Comparison of ENCODE assay signal across 10 cellular contexts in the genomic region with DNA sequence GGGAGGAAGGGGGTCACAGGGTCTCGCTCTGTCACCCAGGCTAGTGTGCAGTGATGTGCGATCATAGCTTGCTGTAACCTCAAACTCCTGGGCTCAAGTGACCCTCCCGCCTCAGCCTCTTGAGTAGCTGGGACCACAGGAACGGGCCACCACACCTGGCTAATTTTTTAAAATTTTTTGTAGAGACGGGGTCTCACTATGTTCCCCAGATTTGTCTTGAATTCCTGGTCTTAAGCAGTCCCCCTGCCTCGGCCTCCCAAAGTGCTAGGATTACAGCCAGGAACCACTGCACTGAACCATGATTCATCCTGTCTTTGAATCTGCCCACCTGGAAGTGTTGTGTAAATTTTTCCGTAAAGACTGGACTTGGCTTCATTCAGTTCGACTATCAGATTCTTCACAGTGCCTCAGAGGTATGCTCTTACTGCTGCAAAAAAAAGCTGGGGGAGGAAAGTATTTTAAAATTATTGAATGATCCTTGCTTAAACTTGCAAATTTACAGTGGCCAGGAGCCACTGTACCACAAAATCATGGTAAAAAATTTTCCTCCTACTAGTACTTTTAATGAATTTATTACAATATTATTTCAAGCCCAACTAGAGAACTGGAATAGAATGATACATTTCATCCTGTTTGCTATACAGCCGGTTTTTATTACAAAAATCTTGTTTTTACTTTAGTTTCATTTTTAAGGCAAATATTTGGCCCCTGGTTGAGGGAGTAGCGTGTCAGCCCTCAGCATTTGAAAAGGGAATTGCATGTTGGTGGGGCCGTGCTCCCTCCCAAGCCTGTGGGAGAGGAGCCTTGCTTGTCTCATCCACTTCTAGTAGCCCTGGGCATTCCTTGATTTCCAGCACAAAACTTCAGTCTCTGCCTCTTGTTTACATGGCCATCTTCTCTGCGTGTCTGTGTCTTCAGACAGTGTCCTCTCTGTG.
DNase-seq lines count a peak whose midpoint lies in the region; ATAC-seq and TF ChIP-seq lines count a peak whose summit lies in the region.
"Had no signal": no experiment of that assay in that cellular context is flagged by ENCODE, and none has a peak within 500 bp of the region (broad histone marks: within the 10 kb centered on the region; RNA-seq: fewer than 3 reads in every experiment).

No MANE protein-coding gene starts in this region.

- peak overlapping the region in 1 of 2 experiments; percentile 93; a peak in 1 of 4 replicates for H3K27ac ChIP-seq in SK-N-SH (ENCODE audit: low read depth in 2 of 2, low read length in 1 of 2)

- TF ChIP-seq EP300 in SK-N-SH (IDR thresholded peaks at IDR 0.05; ENCODE audit: borderline replicate concordance in 1 of 2, low read depth in 1 of 2, low read length in 1 of 2): no peak

- no peaks in the 10 kb centered on the region for H3K36me3 ChIP-seq in SK-N-SH (replicated peaks in 1 of 2; ENCODE audit: control insufficient read depth in 1 of 2, insufficient read depth in 2 of 2, low read length in 1 of 2)

- WGBS in SK-N-SH (ENCODE audit: low lambda C conversion rate): 74% methylated on average over 12 of the region's 12 CpGs

- no peaks in the 10 kb centered on the region for H3K9me3 ChIP-seq in SK-N-SH

- H3K79me2 ChIP-seq in SK-N-SH (ENCODE audit: insufficient read depth): no peaks in the 10 kb centered on the region

- no peak for ATAC-seq in SK-N-SH treated with all-trans-retinoic acid at 6 μM for 48 hours

- POLR2A ChIA-PET in SK-N-SH (lab: Yijun Ruan, JAX): no interaction called here

- no peaks in the 10 kb centered on the region for H3K27me3 ChIP-seq in SK-N-SH (ENCODE audit: insufficient read depth)

- CTCF ChIA-PET in SK-N-SH (lab: Yijun Ruan, JAX): no interaction called here

- in situ Hi-C loops in G401 (cut with HindIII; ENCODE audit: low sequenced_read_pairs): no loop called here

- TF ChIP-seq RAD21 in SK-N-SH (IDR thresholded peaks at IDR 0.05; ENCODE audit: low read length): no peak

- H3F3A ChIP-seq in SK-N-SH (replicated peaks; ENCODE audit: insufficient read depth): peaks cover 19% of the 10 kb centered on the region

- H3K4me1 ChIP-seq in SK-N-SH (ENCODE audit: control insufficient read depth in 1 of 2, insufficient read depth in 2 of 2, low read depth in 1 of 2, low read length in 1 of 2): peaks cover 14 to 41% of the 10 kb centered on the region in 2 experiments; a peak in 3 of 4 replicates

- TF ChIP-seq CTCF in SK-N-SH (IDR thresholded peaks at IDR 0.05) (no peak), epithelial cell of proximal tubule (conservative IDR thresholded peaks at IDR 0.05; ENCODE audit: low read depth, low read length) (no peak)

- DNase-seq in SK-N-SH (no peak), SHP77 treated with DMSO at 0.1 percent for 48 hours (lab: John Stamatoyannopoulos, UW) (peak; percentile 43), epithelial cell of proximal tubule (ENCODE audit: low read depth) (peak; percentile 29), renal cortical epithelial cell (ENCODE audit: low read depth) (peak; percentile 79), NCI-H82 treated with DMSO at 0.1 percent for 48 hours (lab: John Stamatoyannopoulos, UW; ENCODE audit: unreplicated experiment) (no peak), KG1 (lab: John Stamatoyannopoulos, UW) (no peak), G401 (ENCODE audit: low spot score) (no peak)
- DNase-seq: NCI-H2227 treated with DMSO at 0.1 percent for 48 hours, SIG-M5 had no signal

- H4K20me1 ChIP-seq in SK-N-SH (ENCODE audit: insufficient read depth): no peaks in the 10 kb centered on the region

- no peak overlapping the region for H3K4me2 ChIP-seq in SK-N-SH

- no peaks in the 10 kb centered on the region for H3K9me2 ChIP-seq in SK-N-SH

- H3K4me3 ChIP-seq in SK-N-SH (ENCODE audit: low read depth in 2 of 2, low read length in 1 of 2): no peak overlapping the region
- no peak overlapping the region for H3K4me3 ChIP-seq in epithelial cell of proximal tubule (ENCODE audit: low read depth, low read length)

- no peak overlapping the region for H3K9ac ChIP-seq in SK-N-SH

- H2AFZ ChIP-seq in SK-N-SH (ENCODE audit: low read depth): peak overlapping the region; percentile 77

TF ChIP-seq in SK-N-SH, 30 proteins besides CTCF, POLR2A, EP300 and RAD21:
- TF ChIP-seq RFX5 (IDR thresholded peaks at IDR 0.05; ENCODE audit: low read length) (no peak), MXI1 (IDR thresholded peaks at IDR 0.05; ENCODE audit: low read depth, low read length) (no peak), YY1 (IDR thresholded peaks at IDR 0.05; ENCODE audit: low read depth) (no peak), TAF1 (IDR thresholded peaks at IDR 0.05; ENCODE audit: borderline replicate concordance, low read depth, low read length) (no peak), EZH2phosphoT487 (IDR thresholded peaks at IDR 0.05; ENCODE audit: borderline replicate concordance, low read depth) (no peak), GATA2 (CRISPR knock-in tag; IDR thresholded peaks at IDR 0.05) (no peak), RXRA (IDR thresholded peaks at IDR 0.05; ENCODE audit: borderline replicate concordance, low read depth) (no peak), FOXM1 (IDR thresholded peaks at IDR 0.05; ENCODE audit: low read depth) (no peak), MEF2A (IDR thresholded peaks at IDR 0.05; ENCODE audit: borderline replicate concordance, low read depth) (no peak)
- TF ChIP-seq, protein P1, sequence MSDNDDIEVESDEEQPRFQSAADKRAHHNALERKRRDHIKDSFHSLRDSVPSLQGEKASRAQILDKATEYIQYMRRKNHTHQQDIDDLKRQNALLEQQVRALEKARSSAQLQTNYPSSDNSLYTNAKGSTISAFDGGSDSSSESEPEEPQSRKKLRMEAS (IDR thresholded peaks at IDR 0.05; ENCODE audit: low read depth): no peak
- TF ChIP-seq, protein P2, sequence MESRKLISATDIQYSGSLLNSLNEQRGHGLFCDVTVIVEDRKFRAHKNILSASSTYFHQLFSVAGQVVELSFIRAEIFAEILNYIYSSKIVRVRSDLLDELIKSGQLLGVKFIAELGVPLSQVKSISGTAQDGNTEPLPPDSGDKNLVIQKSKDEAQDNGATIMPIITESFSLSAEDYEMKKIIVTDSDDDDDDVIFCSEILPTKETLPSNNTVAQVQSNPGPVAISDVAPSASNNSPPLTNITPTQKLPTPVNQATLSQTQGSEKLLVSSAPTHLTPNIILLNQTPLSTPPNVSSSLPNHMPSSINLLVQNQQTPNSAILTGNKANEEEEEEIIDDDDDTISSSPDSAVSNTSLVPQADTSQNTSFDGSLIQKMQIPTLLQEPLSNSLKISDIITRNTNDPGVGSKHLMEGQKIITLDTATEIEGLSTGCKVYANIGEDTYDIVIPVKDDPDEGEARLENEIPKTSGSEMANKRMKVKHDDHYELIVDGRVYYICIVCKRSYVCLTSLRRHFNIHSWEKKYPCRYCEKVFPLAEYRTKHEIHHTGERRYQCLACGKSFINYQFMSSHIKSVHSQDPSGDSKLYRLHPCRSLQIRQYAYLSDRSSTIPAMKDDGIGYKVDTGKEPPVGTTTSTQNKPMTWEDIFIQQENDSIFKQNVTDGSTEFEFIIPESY (IDR thresholded peaks at IDR 0.05; ENCODE audit: borderline replicate concordance, low read depth): no peak

TF ChIP-seq in SK-N-SH treated with all-trans-retinoic acid at 6 μM for 48 hours, 23 proteins besides CTCF, POLR2A, EP300 and RAD21 (continues in another document):
- TF ChIP-seq CSDC2 (CRISPR knock-in tag; IDR thresholded peaks at IDR 0.05) (no peak), ARNTL (CRISPR knock-in tag; IDR thresholded peaks at IDR 0.05; ENCODE audit: borderline replicate concordance, low read depth) (no peak), ESRRG (CRISPR knock-in tag; IDR thresholded peaks at IDR 0.05) (no peak), PPARA (CRISPR knock-in tag; IDR thresholded peaks at IDR 0.05; ENCODE audit: borderline replicate concordance) (no peak)
- TF ChIP-seq, protein P3, sequence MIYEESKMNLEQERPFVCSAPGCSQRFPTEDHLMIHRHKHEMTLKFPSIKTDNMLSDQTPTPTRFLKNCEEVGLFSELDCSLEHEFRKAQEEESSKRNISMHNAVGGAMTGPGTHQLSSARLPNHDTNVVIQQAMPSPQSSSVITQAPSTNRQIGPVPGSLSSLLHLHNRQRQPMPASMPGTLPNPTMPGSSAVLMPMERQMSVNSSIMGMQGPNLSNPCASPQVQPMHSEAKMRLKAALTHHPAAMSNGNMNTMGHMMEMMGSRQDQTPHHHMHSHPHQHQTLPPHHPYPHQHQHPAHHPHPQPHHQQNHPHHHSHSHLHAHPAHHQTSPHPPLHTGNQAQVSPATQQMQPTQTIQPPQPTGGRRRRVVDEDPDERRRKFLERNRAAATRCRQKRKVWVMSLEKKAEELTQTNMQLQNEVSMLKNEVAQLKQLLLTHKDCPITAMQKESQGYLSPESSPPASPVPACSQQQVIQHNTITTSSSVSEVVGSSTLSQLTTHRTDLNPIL (CRISPR knock-in tag; IDR thresholded peaks at IDR 0.05; ENCODE audit: low read depth): no peak
- TF ChIP-seq, protein P4, sequence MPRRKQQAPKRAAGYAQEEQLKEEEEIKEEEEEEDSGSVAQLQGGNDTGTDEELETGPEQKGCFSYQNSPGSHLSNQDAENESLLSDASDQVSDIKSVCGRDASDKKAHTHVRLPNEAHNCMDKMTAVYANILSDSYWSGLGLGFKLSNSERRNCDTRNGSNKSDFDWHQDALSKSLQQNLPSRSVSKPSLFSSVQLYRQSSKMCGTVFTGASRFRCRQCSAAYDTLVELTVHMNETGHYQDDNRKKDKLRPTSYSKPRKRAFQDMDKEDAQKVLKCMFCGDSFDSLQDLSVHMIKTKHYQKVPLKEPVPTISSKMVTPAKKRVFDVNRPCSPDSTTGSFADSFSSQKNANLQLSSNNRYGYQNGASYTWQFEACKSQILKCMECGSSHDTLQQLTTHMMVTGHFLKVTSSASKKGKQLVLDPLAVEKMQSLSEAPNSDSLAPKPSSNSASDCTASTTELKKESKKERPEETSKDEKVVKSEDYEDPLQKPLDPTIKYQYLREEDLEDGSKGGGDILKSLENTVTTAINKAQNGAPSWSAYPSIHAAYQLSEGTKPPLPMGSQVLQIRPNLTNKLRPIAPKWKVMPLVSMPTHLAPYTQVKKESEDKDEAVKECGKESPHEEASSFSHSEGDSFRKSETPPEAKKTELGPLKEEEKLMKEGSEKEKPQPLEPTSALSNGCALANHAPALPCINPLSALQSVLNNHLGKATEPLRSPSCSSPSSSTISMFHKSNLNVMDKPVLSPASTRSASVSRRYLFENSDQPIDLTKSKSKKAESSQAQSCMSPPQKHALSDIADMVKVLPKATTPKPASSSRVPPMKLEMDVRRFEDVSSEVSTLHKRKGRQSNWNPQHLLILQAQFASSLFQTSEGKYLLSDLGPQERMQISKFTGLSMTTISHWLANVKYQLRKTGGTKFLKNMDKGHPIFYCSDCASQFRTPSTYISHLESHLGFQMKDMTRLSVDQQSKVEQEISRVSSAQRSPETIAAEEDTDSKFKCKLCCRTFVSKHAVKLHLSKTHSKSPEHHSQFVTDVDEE (CRISPR knock-in tag; IDR thresholded peaks at IDR 0.05): no peak

Comparison
In these comparisons a context has a peak if more than half of its experiments do, and no peak if none do; other contexts are left out.
1. DNase-seq: peak in SHP77 treated with DMSO at 0.1 percent for 48 hours (single experiment), epithelial cell of proximal tubule (single experiment) and renal cortical epithelial cell (single experiment); none in SK-N-SH (single experiment), NCI-H82 treated with DMSO at 0.1 percent for 48 hours (single experiment), KG1 (single experiment) and G401 (single experiment).